ENCODE assay signal across 40 cellular contexts in the genomic region with DNA sequence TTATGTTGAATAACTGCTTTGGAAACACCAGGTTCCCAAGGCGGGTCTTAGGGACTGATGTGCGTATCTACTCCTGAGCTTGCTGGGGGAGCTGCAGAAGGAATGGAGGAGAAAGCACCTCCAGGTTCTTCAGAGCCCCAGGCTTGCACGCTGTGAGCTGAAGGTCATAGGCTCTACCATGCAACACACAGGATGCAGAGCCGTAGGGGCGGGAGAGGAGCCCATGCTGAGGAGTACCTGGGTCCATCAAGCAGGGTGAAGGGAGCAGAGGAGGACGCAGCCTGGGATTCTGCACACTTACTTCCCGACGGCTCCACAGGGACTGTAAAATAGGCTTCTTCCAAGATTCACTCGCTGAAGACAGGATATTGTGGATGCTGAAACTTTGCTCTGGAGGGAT.
"Had no signal": no experiment of that assay in that cellular context is flagged by ENCODE, and none has a peak within 500 bp of the region (broad histone marks: within the 10 kb centered on the region; RNA-seq: fewer than 3 reads in every experiment).

No MANE protein-coding gene starts in this region.

- H3K36me3 Mint-ChIP-seq: activated naive CD4-positive, alpha-beta T cell treated with anti-CD3 and anti-CD28 coated beads, Interleukin-2, amount 10 ng/mL, durations not matched to agents 7 days and 5 days; activated naive CD4-positive, alpha-beta T cell treated with anti-CD3 and anti-CD28 coated beads, Interleukin-2, amount 50 U/mL, for 24 hours; activated naive CD4-positive, alpha-beta T cell treated with anti-CD3 and anti-CD28 coated beads, Interleukin-2, amount 50 U/mL, for 72 hours; activated naive CD8-positive, alpha-beta T cell; activated naive CD8-positive, alpha-beta T cell treated with anti-CD3 and anti-CD28 coated beads for 36 hours; activated naive CD8-positive, alpha-beta T cell treated with anti-CD3 and anti-CD28 coated beads, Interleukin-2, amount 10 ng/mL, durations not matched to agents 7 days and 5 days; brain had no signal

- H3K4me1 Mint-ChIP-seq: activated naive CD4-positive, alpha-beta T cell treated with anti-CD3 and anti-CD28 coated beads, Interleukin-2, amount 10 ng/mL, durations not matched to agents 7 days and 5 days; activated naive CD4-positive, alpha-beta T cell treated with anti-CD3 and anti-CD28 coated beads, Interleukin-2, amount 50 U/mL, for 24 hours; activated naive CD8-positive, alpha-beta T cell treated with anti-CD3 and anti-CD28 coated beads for 36 hours; activated naive CD8-positive, alpha-beta T cell treated with anti-CD3 and anti-CD28 coated beads, Interleukin-2, amount 10 ng/mL, durations not matched to agents 7 days and 5 days; activated naive CD8-positive, alpha-beta T cell treated with anti-CD3 and anti-CD28 coated beads, Interleukin-2, amount 50 U/mL, for 24 hours; activated T-helper 17 cell treated with anti-CD3 and anti-CD28 coated beads, Interleukin-2, amount 50 U/mL, for 72 hours; central memory CD8-positive, alpha-beta T cell had no signal

- H3K36me3 ChIP-seq: adrenal gland, ascending aorta, brain microvascular endothelial cell, breast epithelium, cardiac muscle cell had no signal

- H3K27me3 Mint-ChIP-seq: activated naive CD4-positive, alpha-beta T cell treated with anti-CD3 and anti-CD28 coated beads, Interleukin-2, amount 10 ng/mL, durations not matched to agents 7 days and 5 days; activated naive CD4-positive, alpha-beta T cell treated with anti-CD3 and anti-CD28 coated beads, Interleukin-2, amount 50 U/mL, for 24 hours; activated naive CD8-positive, alpha-beta T cell treated with anti-CD3 and anti-CD28 coated beads for 36 hours; activated naive CD8-positive, alpha-beta T cell treated with anti-CD3 and anti-CD28 coated beads, Interleukin-2, amount 10 ng/mL, durations not matched to agents 7 days and 5 days; activated naive CD8-positive, alpha-beta T cell treated with anti-CD3 and anti-CD28 coated beads, Interleukin-2, amount 50 U/mL, for 24 hours; activated T-cell treated with anti-CD3 and anti-CD28 coated beads, Interleukin-2, amount 50 U/mL, for 24 hours; central memory CD8-positive, alpha-beta T cell had no signal

- ATAC-seq: activated naive CD4-positive, alpha-beta T cell treated with anti-CD3 and anti-CD28 coated beads, Interleukin-2, amount 50 U/mL, for 72 hours; activated naive CD8-positive, alpha-beta T cell treated with anti-CD3 and anti-CD28 coated beads, Interleukin-2, amount 50 U/mL, for 24 hours; activated T-cell treated with anti-CD3 and anti-CD28 coated beads, Interleukin-2, amount 50 U/mL, for 4 hours; activated T-cell treated with anti-CD3 and anti-CD28 coated beads, Interleukin-2, amount 50 U/mL, for 72 hours; activated T-helper 17 cell treated with anti-CD3 and anti-CD28 coated beads, Interleukin-2, amount 50 U/mL, for 72 hours; body of pancreas had no signal

- DNase-seq: activated effector memory CD4-positive, alpha-beta T cell treated with anti-CD3 and anti-CD28 coated beads, Interleukin-2, amount 50 U/mL, for 16 hours; activated effector memory CD4-positive, alpha-beta T cell treated with Interleukin-2 at 50 U/mL for 16 hours; activated gamma-delta T cell; activated gamma-delta T cell treated with Interleukin-2 at 50 U/mL for 16 hours; activated naive CD4-positive, alpha-beta T cell; activated naive CD4-positive, alpha-beta T cell treated with anti-CD3 and anti-CD28 coated beads for 36 hours; activated naive CD4-positive, alpha-beta T cell treated with anti-CD3 and anti-CD28 coated beads, Interleukin-2, amount 10 ng/mL, durations not matched to agents 7 days and 5 days; activated naive CD4-positive, alpha-beta T cell treated with anti-CD3 and anti-CD28 coated beads, Interleukin-2, amount 50 U/mL, for 16 hours; activated naive CD4-positive, alpha-beta T cell treated with Interleukin-2 at 50 U/mL for 16 hours; activated naive CD8-positive, alpha-beta T cell treated with anti-CD3 and anti-CD28 coated beads for 36 hours; activated naive CD8-positive, alpha-beta T cell treated with anti-CD3 and anti-CD28 coated beads, Interleukin-2, amount 10 ng/mL, durations not matched to agents 7 days and 5 days; activated naive CD8-positive, alpha-beta T cell treated with anti-CD3 and anti-CD28 coated beads, Interleukin-2, amount 50 U/mL, for 24 hours; activated T-cell treated with anti-CD3 and anti-CD28 coated beads, Interleukin-2, amount 50 U/mL, for 1 hour; activated T-cell treated with anti-CD3 and anti-CD28 coated beads, Interleukin-2, amount 50 U/mL, for 24 hours; activated T-cell treated with anti-CD3 and anti-CD28 coated beads, Interleukin-2, amount 50 U/mL, for 4 hours; activated T-cell treated with anti-CD3 and anti-CD28 coated beads, Interleukin-2, amount 50 U/mL, for 48 hours; activated T-cell treated with anti-CD3 and anti-CD28 coated beads, Interleukin-2, amount 50 U/mL, for 72 hours; adrenal gland; amniotic stem cell; amygdala; anterior cingulate cortex; aorta; body of pancreas; brain microvascular endothelial cell; caudate nucleus; central memory CD4-positive, alpha-beta T cell; cerebellar nuclear complex had no signal

- H3K27ac ChIP-seq: adrenal gland, ascending aorta, body of pancreas, brain microvascular endothelial cell, breast epithelium, cardiac muscle cell had no signal

- H3K27ac Mint-ChIP-seq: activated naive CD4-positive, alpha-beta T cell treated with anti-CD3 and anti-CD28 coated beads for 36 hours; activated naive CD4-positive, alpha-beta T cell treated with anti-CD3 and anti-CD28 coated beads, Interleukin-2, amount 10 ng/mL, durations not matched to agents 7 days and 5 days; activated naive CD4-positive, alpha-beta T cell treated with anti-CD3 and anti-CD28 coated beads, Interleukin-2, amount 50 U/mL, for 24 hours; activated naive CD4-positive, alpha-beta T cell treated with anti-CD3 and anti-CD28 coated beads, Interleukin-2, amount 50 U/mL, for 72 hours; activated naive CD8-positive, alpha-beta T cell; activated naive CD8-positive, alpha-beta T cell treated with anti-CD3 and anti-CD28 coated beads for 36 hours; activated naive CD8-positive, alpha-beta T cell treated with anti-CD3 and anti-CD28 coated beads, Interleukin-2, amount 10 ng/mL, durations not matched to agents 7 days and 5 days; activated naive CD8-positive, alpha-beta T cell treated with anti-CD3 and anti-CD28 coated beads, Interleukin-2, amount 50 U/mL, for 24 hours; activated T-cell treated with anti-CD3 and anti-CD28 coated beads, Interleukin-2, amount 50 U/mL, for 24 hours; activated T-cell treated with anti-CD3 and anti-CD28 coated beads, Interleukin-2, amount 50 U/mL, for 72 hours; activated T-helper 1 cell treated with anti-CD3 and anti-CD28 coated beads, Interleukin-12 subunit alpha, Interleukin-12 subunit beta, Interleukin-2, Interleukin-4 antibody, amounts not matched to agents 30 ng/mL and 10 ng/mL and 1 ng/mL, durations not matched to agents 14 hours and 24 hours and 36 hours; activated T-helper 17 cell treated with anti-CD3 and anti-CD28 coated beads, Interleukin-2, amount 50 U/mL, for 72 hours; activated T-helper 2 cell treated with anti-CD3 and anti-CD28 coated beads, Interferon-gamma antibody, Interleukin-2, Interleukin-4, amounts not matched to agents 10 μg/mL and 5 μg/mL and 100 μg/mL, durations not matched to agents 14 hours and 24 hours and 36 hours had no signal

- H3K9me3 ChIP-seq: adrenal gland, ascending aorta, body of pancreas, breast epithelium had no signal

- H3K9me3 Mint-ChIP-seq: activated naive CD8-positive, alpha-beta T cell treated with anti-CD3 and anti-CD28 coated beads, Interleukin-2, amount 10 ng/mL, durations not matched to agents 7 days and 5 days; activated T-helper 2 cell treated with anti-CD3 and anti-CD28 coated beads, Interferon-gamma antibody, Interleukin-2, Interleukin-4, amounts not matched to agents 10 μg/mL and 5 μg/mL and 100 μg/mL, durations not matched to agents 14 hours and 24 hours and 36 hours had no signal

- H3K27me3 ChIP-seq: adrenal gland, ascending aorta, body of pancreas, brain microvascular endothelial cell, breast epithelium, cardiac muscle cell had no signal

- H3K4me3 Mint-ChIP-seq: activated naive CD4-positive, alpha-beta T cell treated with anti-CD3 and anti-CD28 coated beads for 36 hours; activated naive CD4-positive, alpha-beta T cell treated with anti-CD3 and anti-CD28 coated beads, Interleukin-2, amount 10 ng/mL, durations not matched to agents 7 days and 5 days; activated naive CD4-positive, alpha-beta T cell treated with anti-CD3 and anti-CD28 coated beads, Interleukin-2, amount 50 U/mL, for 24 hours; activated naive CD8-positive, alpha-beta T cell; activated naive CD8-positive, alpha-beta T cell treated with anti-CD3 and anti-CD28 coated beads for 36 hours; activated naive CD8-positive, alpha-beta T cell treated with anti-CD3 and anti-CD28 coated beads, Interleukin-2, amount 10 ng/mL, durations not matched to agents 7 days and 5 days; activated naive CD8-positive, alpha-beta T cell treated with anti-CD3 and anti-CD28 coated beads, Interleukin-2, amount 50 U/mL, for 24 hours; activated T-cell treated with anti-CD3 and anti-CD28 coated beads, Interleukin-2, amount 50 U/mL, for 24 hours; activated T-cell treated with anti-CD3 and anti-CD28 coated beads, Interleukin-2, amount 50 U/mL, for 4 hours; activated T-cell treated with anti-CD3 and anti-CD28 coated beads, Interleukin-2, amount 50 U/mL, for 72 hours; activated T-helper 1 cell treated with anti-CD3 and anti-CD28 coated beads, Interleukin-12 subunit alpha, Interleukin-12 subunit beta, Interleukin-2, Interleukin-4 antibody, amounts not matched to agents 30 ng/mL and 10 ng/mL and 1 ng/mL, durations not matched to agents 14 hours and 24 hours and 36 hours; activated T-helper 17 cell treated with anti-CD3 and anti-CD28 coated beads, Interleukin-2, amount 50 U/mL, for 72 hours; brain; central memory CD8-positive, alpha-beta T cell had no signal

- FAIRE-seq: astrocyte, bronchial epithelial cell had no signal

- H3K4me1 ChIP-seq: adrenal gland, ascending aorta, body of pancreas, breast epithelium had no signal

- H3K4me3 ChIP-seq: adrenal gland, ascending aorta, body of pancreas, breast epithelium, cardiac muscle cell had no signal
